ENCODE assay signal across 1 cellular context in genomic region chr16:1380195-1380594, GRCh38.
TF ChIP-seq lines count a peak whose summit lies in the region.

No MANE protein-coding gene starts in this region.

TF ChIP-seq in endothelial cell of umbilical vein, 7 proteins besides CTCF, POLR2A, EP300 and RAD21:
- no peak for TF ChIP-seq GATA2 (IDR thresholded peaks at IDR 0.05; ENCODE audit: insufficient read depth, insufficient read length, low read depth, low read length)
- no peak for TF ChIP-seq POLR2AphosphoS5 (IDR thresholded peaks at IDR 0.05; ENCODE audit: insufficient read depth, low read depth, low read length)
- TF ChIP-seq FOS (IDR thresholded peaks at IDR 0.05; ENCODE audit: borderline replicate concordance, insufficient read depth, low read length), result no peak
- TF ChIP-seq MAX (IDR thresholded peaks at IDR 0.05; ENCODE audit: insufficient read depth, insufficient read length), result no peak
- TF ChIP-seq MYC (IDR thresholded peaks at IDR 0.05; ENCODE audit: low read depth, low read length), result no peak
- TF ChIP-seq JUN (IDR thresholded peaks at IDR 0.05; ENCODE audit: borderline replicate concordance, insufficient read depth, insufficient read length, low read depth), result no peak
- TF ChIP-seq EZH2 (IDR thresholded peaks at IDR 0.05; ENCODE audit: borderline replicate concordance, low read depth, low read length, severe bottlenecking), result no peak
